Comparison of ENCODE assay signal across 14 cellular contexts in the genomic region with DNA sequence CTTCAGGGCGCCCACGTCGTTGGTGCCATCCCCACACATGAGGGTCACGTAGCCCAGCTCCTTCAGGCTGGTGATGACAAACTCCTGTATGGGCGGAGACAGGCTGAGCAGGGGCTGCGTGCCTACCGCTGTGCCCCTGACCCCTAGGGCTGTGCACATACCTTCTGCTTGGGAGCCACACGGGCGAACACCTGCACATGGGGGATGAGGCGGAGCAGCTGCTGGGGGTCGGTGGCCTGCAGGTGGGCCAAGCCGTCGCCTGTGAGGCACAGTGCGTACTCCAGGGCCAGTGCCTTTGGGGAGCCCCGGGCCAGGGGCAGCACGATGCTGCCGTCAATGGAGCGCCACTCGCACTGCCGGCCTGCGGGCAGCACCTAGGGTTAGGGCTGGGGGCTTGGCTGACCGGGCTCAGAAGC.
"Had no signal": no experiment of that assay in that cellular context is flagged by ENCODE, and none has a peak within 500 bp of the region (broad histone marks: within the 10 kb centered on the region; RNA-seq: fewer than 3 reads in every experiment).

No MANE protein-coding gene starts in this region.

- H3K27me3 ChIP-seq: gastroesophageal sphincter, thyroid gland had no signal

- H3K4me1 Mint-ChIP-seq: activated naive CD4-positive, alpha-beta T cell treated with anti-CD3 and anti-CD28 coated beads, Interleukin-2, amount 50 U/mL, for 24 hours; activated T-helper 17 cell treated with anti-CD3 and anti-CD28 coated beads, Interleukin-2, amount 50 U/mL, for 72 hours; brain; neural crest cell had no signal

- H3K9me3 Mint-ChIP-seq: activated naive CD4-positive, alpha-beta T cell treated with anti-CD3 and anti-CD28 coated beads, Interleukin-2, amount 50 U/mL, for 24 hours; activated T-helper 17 cell treated with anti-CD3 and anti-CD28 coated beads, Interleukin-2, amount 50 U/mL, for 72 hours; brain; neural crest cell had no signal

- H3K4me3 Mint-ChIP-seq: activated naive CD4-positive, alpha-beta T cell treated with anti-CD3 and anti-CD28 coated beads, Interleukin-2, amount 50 U/mL, for 24 hours; activated T-helper 17 cell treated with anti-CD3 and anti-CD28 coated beads, Interleukin-2, amount 50 U/mL, for 72 hours; brain had no signal

- H3K27me3 Mint-ChIP-seq: activated naive CD4-positive, alpha-beta T cell treated with anti-CD3 and anti-CD28 coated beads, Interleukin-2, amount 50 U/mL, for 24 hours; activated T-helper 17 cell treated with anti-CD3 and anti-CD28 coated beads, Interleukin-2, amount 50 U/mL, for 72 hours; brain had no signal

- ATAC-seq: activated T-helper 17 cell treated with anti-CD3 and anti-CD28 coated beads, Interleukin-2, amount 50 U/mL, for 72 hours; gastroesophageal sphincter; left ventricle myocardium superior had no signal

- H3K27ac Mint-ChIP-seq: activated naive CD4-positive, alpha-beta T cell treated with anti-CD3 and anti-CD28 coated beads, Interleukin-2, amount 50 U/mL, for 24 hours had no signal

- H3K4me3 ChIP-seq: gastroesophageal sphincter, thyroid gland had no signal

- DNase-seq: effector memory CD4-positive, alpha-beta T cell; kidney; left ventricle myocardium superior; mesendoderm; small intestine; T1000; thyroid gland had no signal

- H3K9me3 ChIP-seq: gastroesophageal sphincter, thyroid gland had no signal

- H3K4me1 ChIP-seq: gastroesophageal sphincter, thyroid gland had no signal

- FAIRE-seq: kidney, small intestine, urothelium cell line had no signal

- H3K27ac ChIP-seq: gastroesophageal sphincter, thyroid gland, VCaP had no signal
